In genomic region chr2:25215232-25215631, GRCh38 we compare ENCODE assay signal across 11 cellular contexts. TPM values are rescaled to one million over a fixed set of nuclear protein-coding genes. Genes with fewer than 3 reads are reported as not detected.
DNase-seq lines count a peak whose midpoint lies in the region; ATAC-seq and TF ChIP-seq lines count a peak whose summit lies in the region.
"Had no signal": no experiment of that assay in that cellular context is flagged by ENCODE, and none has a peak within 500 bp of the region (broad histone marks: within the 10 kb centered on the region; RNA-seq: fewer than 3 reads in every experiment).

No MANE protein-coding gene starts in this region.

- H3K36me3 Mint-ChIP-seq in Calu3 (ENCODE audit: insufficient read depth, unreplicated experiment) (no peaks in the 10 kb centered on the region), progenitor cell of endocrine pancreas (ENCODE audit: insufficient read depth) (no peaks in the 10 kb centered on the region)

- no TSS peak for BruUV-seq in Calu3 (replicated peaks; lab: Mats Ljungman, UMichigan)
- no TSS peak for BruUV-seq in Panc1 (replicated peaks; lab: Mats Ljungman, UMichigan)

- peak overlapping the region; percentile 62 for H3K27ac ChIP-seq in Panc1 (ENCODE audit: low read length)
- H3K27ac ChIP-seq in substantia nigra (ENCODE audit: low read depth, low read length, poor library complexity, severe bottlenecking): no peak overlapping the region

- in situ Hi-C loops in Panc1 (cut with HindIII; ENCODE audit: low pct_unique_long_range_greater_than_20kb, low sequenced_read_pairs) (no loop called here), GM13977 (cut with MboI; ENCODE audit: low pct_unique_long_range_greater_than_20kb, low sequenced_read_pairs, unreplicated experiment) (no loop called here)

- POLR2A ChIA-PET in Panc1 (lab: Charles Lee): interaction anchor here (0.5 kb wide), 1 partner anchor 26 kb away, joined by 3 read pairs; no protein-coding TSS in a partner anchor

- H3K4me3 Mint-ChIP-seq in Calu3 (ENCODE audit: low read depth, unreplicated experiment): peak overlapping the region; percentile 59
- H3K4me3 Mint-ChIP-seq in progenitor cell of endocrine pancreas (ENCODE audit: low read depth): peak overlapping the region; percentile 75

- H3K27ac Mint-ChIP-seq in Calu3 (ENCODE audit: unreplicated experiment) (no peak overlapping the region), progenitor cell of endocrine pancreas (peak overlapping the region; percentile 70)

- TF ChIP-seq CTCF in Calu3 (IDR thresholded peaks at IDR 0.05; ENCODE audit: unreplicated experiment): no peak
- TF ChIP-seq CTCF in Panc1 (IDR thresholded peaks at IDR 0.05): no peak
- TF ChIP-seq CTCF in fibroblast of mammary gland (conservative IDR thresholded peaks at IDR 0.05; ENCODE audit: control insufficient read depth, insufficient read depth, low read depth, low read length): no peak
- no peak for TF ChIP-seq CTCF in progenitor cell of endocrine pancreas (IDR thresholded peaks at IDR 0.05; ENCODE audit: unreplicated experiment)
- TF ChIP-seq CTCF in GM13977 (IDR thresholded peaks at IDR 0.05; ENCODE audit: extremely low read depth, insufficient read depth, missing control alignments): no peak

- no peaks in the 10 kb centered on the region for H3K36me3 ChIP-seq in Panc1 (ENCODE audit: control insufficient read depth, insufficient read depth, low read length)
- H3K36me3 ChIP-seq: tibial nerve had no signal

- no peaks in the 10 kb centered on the region for H3K4me1 ChIP-seq in Panc1 (ENCODE audit: control insufficient read depth, insufficient read depth, low read length)

- ATAC-seq in Panc1: peak; percentile 26; the same call in 1 of the 2 replicates
- ATAC-seq: PC-3 had no signal

- no peaks in the 10 kb centered on the region for H3K27me3 ChIP-seq in Panc1 (ENCODE audit: control insufficient read depth, insufficient read depth, low read length)
- H3K27me3 ChIP-seq: tibial nerve had no signal

- H3K9me3 Mint-ChIP-seq in Calu3 (ENCODE audit: low read depth, unreplicated experiment) (no peaks in the 10 kb centered on the region), progenitor cell of endocrine pancreas (ENCODE audit: low read depth) (no peaks in the 10 kb centered on the region)

- CTCF ChIA-PET in Calu3 (lab: Charles Lee): no interaction called here
- CTCF ChIA-PET in Panc1 (lab: Charles Lee): no interaction called here

- H3K4me3 ChIP-seq in Panc1 (ENCODE audit: low read depth in 2 of 2, low read length in 2 of 2): peak overlapping the region; percentile 40 to 54
- H3K4me3 ChIP-seq in fibroblast of mammary gland (ENCODE audit: control insufficient read depth, low read depth, low read length): peak overlapping the region; percentile 43

- H3K27me3 Mint-ChIP-seq in Calu3 (ENCODE audit: unreplicated experiment) (no peaks in the 10 kb centered on the region), progenitor cell of endocrine pancreas (no peaks in the 10 kb centered on the region)

- H3K4me1 Mint-ChIP-seq in Calu3 (ENCODE audit: low read depth, unreplicated experiment) (no peaks in the 10 kb centered on the region), progenitor cell of endocrine pancreas (ENCODE audit: low read depth) (peaks cover 2% of the 10 kb centered on the region)

- DNase-seq in Calu3: no peak
- DNase-seq in Panc1 (ENCODE audit: low read depth, low spot score): no peak
- DNase-seq in fibroblast of mammary gland (ENCODE audit: low read depth): no peak
- DNase-seq in progenitor cell of endocrine pancreas (ENCODE audit: low spot score, unreplicated experiment): no peak
- DNase-seq in 8988T: no peak
- no peak for DNase-seq in GM13977 (ENCODE audit: low spot score)
- DNase-seq in substantia nigra (lab: John Stamatoyannopoulos, UW): no peak
- DNase-seq in posterior vena cava (ENCODE audit: low spot score): no peak
- DNase-seq: NCI-H1436 treated with DMSO at 0.1 percent for 48 hours, PC-3 had no signal

- no peaks in the 10 kb centered on the region for H3K9me3 ChIP-seq in Panc1 (ENCODE audit: control insufficient read depth, insufficient read depth, low read depth, low read length)
- H3K9me3 ChIP-seq: tibial nerve had no signal

- intact Hi-C loops in Calu3 (cut with micrococcal nuclease; ENCODE audit: unreplicated experiment) (no loop called here), Panc1 (cut with micrococcal nuclease; ENCODE audit: unreplicated experiment) (no loop called here), posterior vena cava (cut with DNase I) (no loop called here)

RNA-seq across cellular contexts. Expression of gene POMC, which starts 46.9 kb away (rescaled TPM):
- total RNA-seq in Calu3 (2022): not detected in 2 replicates
- total RNA-seq in Panc1 (2021; ENCODE audit: unreplicated experiment): not detected
- polyA plus RNA-seq in Panc1 (2012; ENCODE audit: insufficient read length): not detected
- 5.4 and 6.5 TPM in 2 replicates for total RNA-seq in progenitor cell of endocrine pancreas
- total RNA-seq in posterior vena cava: 1 to 10 TPM; 1.9 to 2.2 TPM
- total RNA-seq: PC-3 had no signal
